ENCODE assay signal across 13 cellular contexts in genomic region chr11:118343981-118344521, GRCh38. TPM values are rescaled to one million over a fixed set of nuclear protein-coding genes. Genes with fewer than 3 reads are reported as not detected.
A peak's percentile ranks its signal among the peaks of the same experiment; 100 is the strongest.
DNase-seq lines count a peak whose midpoint lies in the region; ATAC-seq, FAIRE-seq and TF ChIP-seq lines count a peak whose summit lies in the region.
"Had no signal": no experiment of that assay in that cellular context is flagged by ENCODE, and none has a peak within 500 bp of the region (broad histone marks: within the 10 kb centered on the region; RNA-seq: fewer than 3 reads in every experiment).

TSS of gene CD3G (plus strand) at chr11:118344344. CDS start at chr11:118344424, 80 bp downstream.

- H3K27me3 Mint-ChIP-seq in T-helper 1 cell treated with Interleukin-12 subunit alpha and Interleukin-12 subunit beta and Interleukin-4 antibody, amounts not matched to agents 30 μg/mL and 1 μg/mL, for 36 hours (ENCODE audit: low read depth): no peaks in the 10 kb centered on the region
- H3K27me3 Mint-ChIP-seq in activated T-cell treated with anti-CD3 and anti-CD28 coated beads, Interleukin-2, amount 50 U/mL, for 24 hours: no peaks in the 10 kb centered on the region
- H3K27me3 Mint-ChIP-seq in MCF 10A (ENCODE audit: insufficient read depth, unreplicated experiment): peaks cover 44% of the 10 kb centered on the region

- POLR2A ChIA-PET in HepG2 (lab: Yijun Ruan, JAX): no interaction called here
- POLR2A ChIA-PET in MCF 10A (lab: Yijun Ruan, JAX): no interaction called here

- CTCF ChIA-PET in HepG2 (lab: Yijun Ruan, JAX; ENCODE audit: low intra/inter-chr PET ratio, low total read pairs) (no interaction called here), MCF 10A (lab: Yijun Ruan, JAX) (no interaction called here)

- H3K4me3 ChIP-seq in kidney (ENCODE audit: low read length in 2 of 2) (no peak within 1 kb of the TSS), HepG2 (replicated peaks in 1 of 3; ENCODE audit: insufficient read depth in 1 of 3, low read depth in 2 of 3, low read length in 3 of 3) (no peak within 1 kb of the TSS)

- H3K27ac Mint-ChIP-seq in T-helper 1 cell treated with Interleukin-12 subunit alpha and Interleukin-12 subunit beta and Interleukin-4 antibody, amounts not matched to agents 30 μg/mL and 1 μg/mL, for 36 hours: peak within 1 kb of the TSS; percentile 99
- H3K27ac Mint-ChIP-seq in activated T-cell treated with anti-CD3 and anti-CD28 coated beads, Interleukin-2, amount 50 U/mL, for 24 hours: peak within 1 kb of the TSS; percentile 97
- H3K27ac Mint-ChIP-seq in MCF 10A (ENCODE audit: low read depth, unreplicated experiment): no peak within 1 kb of the TSS
- H3K27ac Mint-ChIP-seq: stimulated activated naive B cell treated with anti-CD40 and anti-IgM and Interleukin-4, amounts not matched to agents 10 μg/mL and 1 μg/mL and 100 μg/mL, for 72 hours had no signal

- peak; percentile 82 for DNase-seq in activated T-cell treated with anti-CD3 and anti-CD28 coated beads, Interleukin-2, amount 50 U/mL, for 24 hours
- peak; percentile 65 for DNase-seq in kidney
- peak; percentile 48 to 51 for DNase-seq in stimulated activated CD8-positive, alpha-beta memory T cell treated with anti-CD3 and anti-CD28 coated beads, Interleukin-2, amount 100 ng/mL, for 1 hour (ENCODE audit: low read depth in 2 of 2)
- DNase-seq in HepG2 (ENCODE audit: low spot score): no peak
- DNase-seq in MCF 10A (ENCODE audit: unreplicated experiment): no peak
- no peak for DNase-seq in SW 1271 (lab: John Stamatoyannopoulos, UW)
- DNase-seq: amygdala; mesendoderm; stimulated activated naive B cell treated with anti-CD40 and anti-IgM and Interleukin-4, amounts not matched to agents 10 μg/mL and 1 μg/mL and 100 μg/mL, for 72 hours had no signal

- TF ChIP-seq EP300 in HepG2 (IDR thresholded peaks at IDR 0.05; ENCODE audit: low read depth in 2 of 2, low read length in 2 of 2) (no peak), HepG2 (CRISPR knock-in tag; IDR thresholded peaks at IDR 0.05; ENCODE audit: borderline replicate concordance) (no peak)

- TF ChIP-seq RAD21 in HepG2 (CRISPR knock-in tag; IDR thresholded peaks at IDR 0.05): no peak

- H3K27me3 ChIP-seq in HepG2 (ENCODE audit: control insufficient read depth in 1 of 2, insufficient read depth in 2 of 2, low read length in 2 of 2): peaks cover 3 to 32% of the 10 kb centered on the region in 2 experiments; a peak in 3 of 5 replicates

- H2AFZ ChIP-seq in HepG2 (ENCODE audit: low read length): no peak within 1 kb of the TSS

- no peak within 1 kb of the TSS for H3K4me2 ChIP-seq in HepG2 (ENCODE audit: low read depth, low read length)

- H3K9me3 ChIP-seq in kidney (ENCODE audit: control insufficient read depth in 1 of 2, low read length in 2 of 2) (no peaks in the 10 kb centered on the region), HepG2 (ENCODE audit: low read length) (no peaks in the 10 kb centered on the region)

- H4K20me1 ChIP-seq in HepG2 (ENCODE audit: insufficient read depth, low read length): no peaks in the 10 kb centered on the region

- TF ChIP-seq CTCF in kidney (IDR thresholded peaks at IDR 0.05; ENCODE audit: borderline replicate concordance, extremely low read depth, insufficient read depth): no peak
- no peak for TF ChIP-seq CTCF in HepG2 (CRISPR knock-in tag; IDR thresholded peaks at IDR 0.05)
- TF ChIP-seq CTCF in MCF 10A (IDR thresholded peaks at IDR 0.05; ENCODE audit: unreplicated experiment): no peak

- H3K36me3 ChIP-seq in kidney (ENCODE audit: control insufficient read depth in 1 of 2, insufficient read depth in 2 of 2, low read length in 2 of 2) (no peaks in the 10 kb centered on the region), HepG2 (replicated peaks in 1 of 2; ENCODE audit: control insufficient read depth in 1 of 2, insufficient read depth in 2 of 2, low read length in 2 of 2) (no peaks in the 10 kb centered on the region)

- ATAC-seq in HepG2 (no peak), GM21786 (IDR thresholded peaks at IDR 0.05; ENCODE audit: unreplicated experiment) (no peak)

- peaks cover 69% of the 10 kb centered on the region for H3K4me1 Mint-ChIP-seq in T-helper 1 cell treated with Interleukin-12 subunit alpha and Interleukin-12 subunit beta and Interleukin-4 antibody, amounts not matched to agents 30 μg/mL and 1 μg/mL, for 36 hours (ENCODE audit: low read depth)
- peaks cover 75% of the 10 kb centered on the region for H3K4me1 Mint-ChIP-seq in activated T-cell treated with anti-CD3 and anti-CD28 coated beads, Interleukin-2, amount 50 U/mL, for 24 hours (ENCODE audit: low read depth)
- no peaks in the 10 kb centered on the region for H3K4me1 Mint-ChIP-seq in MCF 10A (ENCODE audit: insufficient read depth, unreplicated experiment)

- H3K27ac ChIP-seq in kidney (ENCODE audit: low read depth in 2 of 2, low read length in 2 of 2) (no peak within 1 kb of the TSS), HepG2 (ENCODE audit: extremely low read length, insufficient read depth, low read length) (no peak within 1 kb of the TSS)

- H3K36me3 Mint-ChIP-seq in T-helper 1 cell treated with Interleukin-12 subunit alpha and Interleukin-12 subunit beta and Interleukin-4 antibody, amounts not matched to agents 30 μg/mL and 1 μg/mL, for 36 hours (ENCODE audit: low read depth): peaks cover 57% of the 10 kb centered on the region
- H3K36me3 Mint-ChIP-seq in activated T-cell treated with anti-CD3 and anti-CD28 coated beads, Interleukin-2, amount 50 U/mL, for 24 hours (ENCODE audit: low read depth): peaks cover 78% of the 10 kb centered on the region
- no peaks in the 10 kb centered on the region for H3K36me3 Mint-ChIP-seq in MCF 10A (ENCODE audit: insufficient read depth, unreplicated experiment)
- H3K36me3 Mint-ChIP-seq: stimulated activated naive B cell treated with anti-CD40 and anti-IgM and Interleukin-4, amounts not matched to agents 10 μg/mL and 1 μg/mL and 100 μg/mL, for 72 hours had no signal

- no TSS peak for BruUV-seq in HepG2 (replicated peaks; lab: Mats Ljungman, UMichigan)
- no TSS peak for BruUV-seq in MCF 10A (replicated peaks; lab: Mats Ljungman, UMichigan)

- FAIRE-seq in kidney (lab: Jason Lieb, UNC) (no peak), HepG2 (lab: Jason Lieb, UNC) (no peak)

- TF ChIP-seq POLR2A in HepG2 (IDR thresholded peaks at IDR 0.05; ENCODE audit: insufficient read depth in 1 of 2, low read depth in 2 of 2, low read length in 2 of 2): no peak

- H3K4me3 Mint-ChIP-seq in T-helper 1 cell treated with Interleukin-12 subunit alpha and Interleukin-12 subunit beta and Interleukin-4 antibody, amounts not matched to agents 30 μg/mL and 1 μg/mL, for 36 hours: peak within 1 kb of the TSS; percentile 95
- H3K4me3 Mint-ChIP-seq in activated T-cell treated with anti-CD3 and anti-CD28 coated beads, Interleukin-2, amount 50 U/mL, for 24 hours: peak within 1 kb of the TSS; percentile 97
- H3K4me3 Mint-ChIP-seq in MCF 10A (ENCODE audit: unreplicated experiment): no peak within 1 kb of the TSS
- H3K4me3 Mint-ChIP-seq: stimulated activated naive B cell treated with anti-CD40 and anti-IgM and Interleukin-4, amounts not matched to agents 10 μg/mL and 1 μg/mL and 100 μg/mL, for 72 hours had no signal

- H3K9ac ChIP-seq in kidney (ENCODE audit: low read length in 2 of 2) (no peak within 1 kb of the TSS), HepG2 (ENCODE audit: insufficient read depth, low read depth, low read length) (no peak within 1 kb of the TSS)

- no peaks in the 10 kb centered on the region for H3K9me3 Mint-ChIP-seq in T-helper 1 cell treated with Interleukin-12 subunit alpha and Interleukin-12 subunit beta and Interleukin-4 antibody, amounts not matched to agents 30 μg/mL and 1 μg/mL, for 36 hours
- H3K9me3 Mint-ChIP-seq in activated T-cell treated with anti-CD3 and anti-CD28 coated beads, Interleukin-2, amount 50 U/mL, for 24 hours: no peaks in the 10 kb centered on the region
- H3K9me3 Mint-ChIP-seq in MCF 10A (ENCODE audit: unreplicated experiment): no peaks in the 10 kb centered on the region
- H3K9me3 Mint-ChIP-seq: stimulated activated naive B cell treated with anti-CD40 and anti-IgM and Interleukin-4, amounts not matched to agents 10 μg/mL and 1 μg/mL and 100 μg/mL, for 72 hours had no signal

- intact Hi-C loops in kidney (cut with DNase I): no loop called here
- intact Hi-C loops in HepG2 (cut with micrococcal nuclease; ENCODE audit: unreplicated experiment): no loop called here
- intact Hi-C loops in MCF 10A (cut with micrococcal nuclease): no loop called here

- H3K4me1 ChIP-seq in kidney (ENCODE audit: control insufficient read depth in 1 of 2, insufficient read depth in 1 of 2, low read depth in 1 of 2, low read length in 2 of 2) (no peaks in the 10 kb centered on the region), HepG2 (ENCODE audit: insufficient read depth, low read length) (peaks cover 22% of the 10 kb centered on the region)

- no peaks in the 10 kb centered on the region for H3K79me2 ChIP-seq in HepG2 (ENCODE audit: insufficient read depth, low read length)

- WGBS in HepG2 (ENCODE audit: low lambda C conversion rate): 43% methylated on average over 6 of the region's 6 CpGs

- in situ Hi-C loops in HepG2 (cut with HindIII; ENCODE audit: extremely low pct_ligation_motif_present, low pct_unique_long_range_greater_than_20kb): no loop called here

RNA-seq across cellular contexts. Expression of gene CD3G, which starts in this region (rescaled TPM):
- 4.8 TPM for total RNA-seq in kidney
- polyA plus RNA-seq in kidney (ENCODE audit: insufficient read depth, low read depth, low replicate concordance): 0.45 TPM
- not detected in 2 replicates for total RNA-seq in HepG2 (2016; rRNA removed; fragmentation: Illumina TruSeq; extraction: Trizol)
- total RNA-seq in HepG2 (2016; cell fraction: cytosol; rRNA removed; fragmentation: Illumina TruSeq; extraction: Trizol; ENCODE audit: low read depth): not detected in 2 replicates
- not detected in 2 replicates for total RNA-seq in HepG2 (2016; cell fraction: insoluble cytoplasmic fraction; rRNA removed; fragmentation: Illumina TruSeq; extraction: Trizol)
- total RNA-seq in HepG2 (2016; cell fraction: membrane; rRNA removed; fragmentation: Illumina TruSeq; extraction: Trizol): not detected in 2 replicates
- not detected in 2 replicates for total RNA-seq in HepG2 (2016; cell fraction: nucleus; rRNA removed; fragmentation: Illumina TruSeq; extraction: Trizol)
- polyA plus RNA-seq in HepG2 (2011; rRNA removed): not detected in 2 replicates
- 0.03 TPM in 2 replicates for polyA plus RNA-seq in HepG2 (2011; cell fraction: cytosol; rRNA removed)
- not detected in 2 replicates for polyA plus RNA-seq in HepG2 (2011; cell fraction: nucleus; rRNA removed)
- not detected in 2 replicates for polyA plus RNA-seq in HepG2 (2012)
- polyA plus RNA-seq in HepG2 (2016; cell fraction: cytosol; fragmentation: Illumina TruSeq; extraction: Trizol; ENCODE audit: low read depth): not detected in 2 replicates
- not detected in 2 replicates for polyA plus RNA-seq in HepG2 (2016; cell fraction: insoluble cytoplasmic fraction; fragmentation: Illumina TruSeq; extraction: Trizol; ENCODE audit: low read depth)
- not detected in 2 replicates for polyA plus RNA-seq in HepG2 (2016; cell fraction: membrane; fragmentation: Illumina TruSeq; extraction: Trizol; ENCODE audit: low read depth)
- polyA plus RNA-seq in HepG2 (2016; cell fraction: nucleus; fragmentation: Illumina TruSeq; extraction: Trizol; ENCODE audit: insufficient read depth, low read depth): not detected in 2 replicates
- not detected in 2 replicates for polyA minus RNA-seq in HepG2 (2011; rRNA and poly(A)+ RNA removed; ENCODE audit: low replicate concordance)
- not detected in 2 replicates for polyA minus RNA-seq in HepG2 (2011; cell fraction: cytosol; rRNA and poly(A)+ RNA removed)
- polyA minus RNA-seq in HepG2 (2011; cell fraction: nucleus; rRNA and poly(A)+ RNA removed): not detected in 2 replicates
- total RNA-seq in MCF 10A (2022): not detected in 2 replicates
- total RNA-seq: fibroblast of villous mesenchyme, LHCN-M2 had no signal

Comparison
In these comparisons a context has a peak if more than half of its experiments do, and no peak if none do; other contexts are left out.
1. DNase-seq: peak in activated T-cell treated with anti-CD3 and anti-CD28 coated beads, Interleukin-2, amount 50 U/mL, for 24 hours (single experiment), kidney (single experiment) and stimulated activated CD8-positive, alpha-beta memory T cell treated with anti-CD3 and anti-CD28 coated beads, Interleukin-2, amount 100 ng/mL, for 1 hour (2 of 2); none in HepG2 (single experiment), MCF 10A (single experiment) and SW 1271 (0 of 2).